Comparison of ENCODE assay signal across 8 cellular contexts in the genomic region with DNA sequence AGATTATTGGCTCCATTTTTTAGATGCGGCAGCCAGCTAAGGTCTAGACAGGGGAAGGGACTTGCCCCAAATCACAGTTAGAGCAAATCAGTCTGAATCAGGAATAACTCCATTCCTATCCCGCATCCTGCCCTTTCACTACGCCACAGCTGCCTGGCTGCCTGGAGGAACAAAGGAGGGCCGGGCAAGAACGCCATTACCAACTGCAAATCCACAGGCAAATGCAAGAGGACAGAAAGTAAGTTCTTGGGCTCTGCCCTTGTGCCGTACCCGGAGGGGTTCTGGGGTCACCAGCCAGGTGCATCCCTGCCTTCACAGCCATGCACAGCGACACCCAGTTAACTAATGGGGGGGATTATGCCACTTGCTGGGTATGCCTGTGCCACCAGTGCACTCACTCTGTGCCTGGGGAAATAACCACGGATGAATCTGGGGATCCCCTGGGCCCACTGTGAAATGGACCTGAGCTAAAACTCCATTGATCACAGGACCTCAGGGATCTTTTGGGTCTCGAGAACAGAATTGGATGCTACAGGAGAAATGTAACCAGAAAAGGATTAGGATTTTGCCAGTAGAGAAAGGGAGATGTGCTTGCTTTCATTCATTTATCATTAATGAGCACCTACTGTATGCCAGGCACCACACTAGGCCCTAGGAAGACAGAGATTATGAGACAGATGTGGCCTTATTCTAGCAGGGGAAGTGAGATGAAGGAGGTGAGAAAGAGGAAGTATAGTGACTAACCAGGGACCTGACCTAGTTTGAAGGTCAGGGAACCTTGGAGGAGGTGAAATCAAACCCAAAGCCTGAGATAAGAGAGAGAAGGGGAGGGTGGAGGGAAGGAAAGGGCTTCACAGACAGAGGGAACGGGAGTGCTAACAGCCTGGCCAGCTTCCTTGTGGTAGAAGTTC. TPM values are rescaled to one million over a fixed set of nuclear protein-coding genes. Genes with fewer than 3 reads are reported as not detected.
DNase-seq lines count a peak whose midpoint lies in the region; ATAC-seq and TF ChIP-seq lines count a peak whose summit lies in the region.

No MANE protein-coding gene starts in this region.

- ATAC-seq in GM21825 (IDR thresholded peaks at IDR 0.05; ENCODE audit: unreplicated experiment) (peak; percentile 32), HG02970 (IDR thresholded peaks at IDR 0.05; ENCODE audit: low FRiP score, unreplicated experiment) (no peak)

- WGBS in lower leg skin, 2 donors: 7 to 9% methylated on average over 9 to 11 of the region's 11 CpGs

- H3K4me1 Mint-ChIP-seq in brain: peaks cover 35% of the 10 kb centered on the region

- TF ChIP-seq POLR2A in lower leg skin (IDR thresholded peaks at IDR 0.05): no peak

- peaks cover 42% of the 10 kb centered on the region for H3K36me3 Mint-ChIP-seq in brain

- H3K4me1 ChIP-seq in tibial artery: peaks cover 8 to 23% (median 17%) of the 10 kb centered on the region in 4 donors

- intact Hi-C loops in lower leg skin (cut with DNase I; ENCODE audit: low total_unique reads): no loop called here
- intact Hi-C loops in tibial artery (cut with DNase I; ENCODE audit: low total_unique reads): loop anchor here (10.0 kb wide), 1 partner anchor 81 kb away; no protein-coding TSS in a partner anchor

- no peaks in the 10 kb centered on the region for H3K27me3 ChIP-seq in tibial artery

- H3K4me3 ChIP-seq in lower leg skin (ENCODE audit: low read depth, poor library complexity, severe bottlenecking): peak overlapping the region; percentile 90
- H3K4me3 ChIP-seq in tibial artery: peak overlapping the region; percentile 89 to 98

- H3K4me3 Mint-ChIP-seq in brain: peak overlapping the region; percentile 91 to 99 (median 97)

- H3K36me3 ChIP-seq in tibial artery: peaks cover 0 to 34% (median 0%) of the 10 kb centered on the region in 3 donors

- H3K27ac Mint-ChIP-seq in brain: peak overlapping the region; percentile 100

- TF ChIP-seq CTCF in brain (conservative IDR thresholded peaks at IDR 0.05): no peak
- no peak for TF ChIP-seq CTCF in lower leg skin (IDR thresholded peaks at IDR 0.05)
- TF ChIP-seq CTCF in tibial artery (IDR thresholded peaks at IDR 0.05): no peak

- no peaks in the 10 kb centered on the region for H3K9me3 ChIP-seq in tibial artery

- peaks cover 2% of the 10 kb centered on the region for H3K27me3 Mint-ChIP-seq in brain

- DNase-seq in D341Med (ENCODE audit: low spot score) (peak; percentile 50), OCI-M1 (lab: John Stamatoyannopoulos, UW) (peak; percentile 96), lower leg skin (ENCODE audit: low spot score in 2 of 2) (no peak), tibial artery (no peak), T1000 (lab: John Stamatoyannopoulos, UW) (no peak)

- H3K9me3 Mint-ChIP-seq in brain: no peaks in the 10 kb centered on the region

- peak overlapping the region; percentile 78 to 84 for H3K27ac ChIP-seq in tibial artery

RNA-seq across cellular contexts. Expression of gene BCL7C, which starts 17.7 kb away (rescaled TPM):
- 37.1 TPM for polyA plus RNA-seq in brain (ENCODE audit: insufficient read depth, low read depth, low replicate concordance)
- total RNA-seq in lower leg skin: 10 to 100 TPM; 43.1 to 79.1 (median 63.0) TPM

RNA-seq across cellular contexts. Expression of gene CTF1, which starts 20.3 kb away (rescaled TPM):
- polyA plus RNA-seq in brain (ENCODE audit: insufficient read depth, low read depth, low replicate concordance): 4.1 TPM
- total RNA-seq in lower leg skin: 1 to 10 TPM in 2 of 4 donors, under 1 TPM in 1, not detected in 1; 0.80 to 3.0 (median 2.5) TPM

RNA-seq across cellular contexts. Expression of gene FBXL19, which starts 47.2 kb away (rescaled TPM):
- 24.3 TPM for polyA plus RNA-seq in brain (ENCODE audit: insufficient read depth, low read depth, low replicate concordance)
- 10 to 100 TPM; 17.7 to 25.1 (median 22.1) TPM for total RNA-seq in lower leg skin

Comparison
In these comparisons a context has a peak if more than half of its experiments do, and no peak if none do; other contexts are left out.
1. DNase-seq: peak in D341Med (single experiment) and OCI-M1 (single experiment); none in lower leg skin (0 of 2), tibial artery (0 of 2) and T1000 (single experiment).